14 cellular contexts compared by ENCODE assay signal in the genomic region with DNA sequence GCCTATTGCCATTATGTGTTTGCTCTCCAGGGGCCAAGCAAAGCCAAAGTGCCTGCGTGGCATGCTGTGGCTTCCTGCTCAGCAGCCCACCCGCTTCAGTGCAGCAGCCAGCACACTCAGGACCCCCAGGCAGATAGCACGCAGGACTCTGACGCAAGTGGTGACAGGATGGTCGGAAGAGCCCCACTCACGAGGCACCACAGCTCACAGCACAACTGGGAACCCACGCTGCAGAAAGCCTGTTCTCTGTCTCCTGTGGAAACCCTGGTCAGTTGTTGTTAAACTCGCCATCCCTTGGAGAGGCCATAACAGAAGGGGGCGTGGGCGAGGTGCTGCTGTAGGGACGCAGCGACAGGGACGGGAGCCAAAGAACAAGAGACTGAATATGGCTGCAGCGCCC.
DNase-seq lines count a peak whose midpoint lies in the region; ATAC-seq and TF ChIP-seq lines count a peak whose summit lies in the region.
"Had no signal": no experiment of that assay in that cellular context is flagged by ENCODE, and none has a peak within 500 bp of the region (broad histone marks: within the 10 kb centered on the region; RNA-seq: fewer than 3 reads in every experiment).

No MANE protein-coding gene starts in this region.

- H3K27me3 ChIP-seq in CD4-positive, CD25-positive, alpha-beta regulatory T cell (ENCODE audit: control insufficient read depth, insufficient read depth, low read length), result no peaks in the 10 kb centered on the region
- no peaks in the 10 kb centered on the region for H3K27me3 ChIP-seq in naive thymus-derived CD4-positive, alpha-beta T cell (ENCODE audit: control insufficient read depth in 2 of 2, insufficient read depth in 2 of 2, low read length in 2 of 2)
- H3K27me3 ChIP-seq: spleen had no signal

- no peaks in the 10 kb centered on the region for H3K9me3 ChIP-seq in CD4-positive, CD25-positive, alpha-beta regulatory T cell (ENCODE audit: control insufficient read depth in 2 of 2, low read length in 2 of 2)
- no peaks in the 10 kb centered on the region for H3K9me3 ChIP-seq in naive thymus-derived CD4-positive, alpha-beta T cell (ENCODE audit: control insufficient read depth in 2 of 3, low read length in 3 of 3)
- H3K9me3 ChIP-seq: spleen had no signal

- TF ChIP-seq CTCF in GM13976 (IDR thresholded peaks at IDR 0.05; ENCODE audit: borderline replicate concordance, control extremely low read depth, extremely low read depth, insufficient read depth, missing control alignments), result no peak

- H3K36me3 ChIP-seq in CD4-positive, CD25-positive, alpha-beta regulatory T cell (ENCODE audit: control insufficient read depth, insufficient read depth, low read length), result no peaks in the 10 kb centered on the region
- no peaks in the 10 kb centered on the region for H3K36me3 ChIP-seq in naive thymus-derived CD4-positive, alpha-beta T cell (ENCODE audit: control insufficient read depth in 2 of 3, insufficient read depth in 3 of 3, low read length in 3 of 3)
- H3K36me3 ChIP-seq: spleen had no signal

- in situ Hi-C loops in GM13976 (cut with MboI; ENCODE audit: low sequenced_read_pairs, unreplicated experiment), result no loop called here

- H3K4me3 Mint-ChIP-seq in CD4-positive, CD25-positive, alpha-beta regulatory T cell, result peak overlapping the region in 2 of 4 donors; percentile 21 to 33
- H3K4me3 Mint-ChIP-seq in activated CD8-positive, alpha-beta memory T cell treated with anti-CD3 and anti-CD28 coated beads, Interleukin-2, amount 10 ng/mL, durations not matched to agents 7 days and 5 days, result no peak overlapping the region
- H3K4me3 Mint-ChIP-seq in naive thymus-derived CD4-positive, alpha-beta T cell, result peak overlapping the region in 5 of 10 donors; percentile 20 to 42 (median 36)
- H3K4me3 Mint-ChIP-seq: nephron had no signal

- H3K4me1 ChIP-seq in CD4-positive, CD25-positive, alpha-beta regulatory T cell (ENCODE audit: control insufficient read depth, insufficient read depth, low read length, poor library complexity, severe bottlenecking), result peaks cover 54% of the 10 kb centered on the region
- peaks cover 29 to 66% of the 10 kb centered on the region in 2 donors for H3K4me1 ChIP-seq in naive thymus-derived CD4-positive, alpha-beta T cell (ENCODE audit: control insufficient read depth in 2 of 2, insufficient read depth in 2 of 2, low read length in 2 of 2)

- H3K27me3 Mint-ChIP-seq in CD4-positive, CD25-positive, alpha-beta regulatory T cell, result no peaks in the 10 kb centered on the region
- no peaks in the 10 kb centered on the region for H3K27me3 Mint-ChIP-seq in activated CD8-positive, alpha-beta memory T cell treated with anti-CD3 and anti-CD28 coated beads, Interleukin-2, amount 10 ng/mL, durations not matched to agents 7 days and 5 days
- H3K27me3 Mint-ChIP-seq in naive thymus-derived CD4-positive, alpha-beta T cell, result no peaks in the 10 kb centered on the region

- DNase-seq in NCI-H748 (lab: John Stamatoyannopoulos, UW; ENCODE audit: unreplicated experiment) (peak; percentile 49), NCI-H748 treated with DMSO at 0.1 percent for 48 hours (lab: John Stamatoyannopoulos, UW) (no peak), NCI-H526 (lab: John Stamatoyannopoulos, UW) (no peak), GM13976 (ENCODE audit: low spot score) (no peak)
- DNase-seq in CD4-positive, CD25-positive, alpha-beta regulatory T cell, result no peak
- DNase-seq in activated CD8-positive, alpha-beta memory T cell treated with anti-CD3 and anti-CD28 coated beads, Interleukin-2, amount 10 ng/mL, durations not matched to agents 7 days and 5 days, result peak; percentile 39
- no peak for DNase-seq in naive thymus-derived CD4-positive, alpha-beta T cell
- DNase-seq: effector CD8-positive, alpha-beta T cell; KBM-7; kidney glomerular epithelial cell; spleen; trophoblast cell had no signal

- intact Hi-C loops in naive thymus-derived CD4-positive, alpha-beta T cell (cut with micrococcal nuclease), result loop anchor here in 1 of 2 donors (5.0 kb wide), 1 partner anchor 37 kb away; no protein-coding TSS in a partner anchor

- no peak overlapping the region for H3K27ac ChIP-seq in CD4-positive, CD25-positive, alpha-beta regulatory T cell (ENCODE audit: insufficient read depth, low read length, poor library complexity, severe bottlenecking)
- no peak overlapping the region for H3K27ac ChIP-seq in naive thymus-derived CD4-positive, alpha-beta T cell (ENCODE audit: low read depth, low read length)
- H3K27ac ChIP-seq: spleen had no signal

- H3K27ac Mint-ChIP-seq in CD4-positive, CD25-positive, alpha-beta regulatory T cell, result peak overlapping the region; percentile 62 to 99 (median 85)
- H3K27ac Mint-ChIP-seq in activated CD8-positive, alpha-beta memory T cell treated with anti-CD3 and anti-CD28 coated beads, Interleukin-2, amount 10 ng/mL, durations not matched to agents 7 days and 5 days, result peak overlapping the region; percentile 58
- H3K27ac Mint-ChIP-seq in naive thymus-derived CD4-positive, alpha-beta T cell, result peak overlapping the region; percentile 21 to 100 (median 96)

- POLR2A ChIA-PET in naive thymus-derived CD4-positive, alpha-beta T cell (lab: Charles Lee), result interaction anchor here (2.1 to 6.6 kb wide), 3 partner anchors 27 to 77 kb away, joined by 6 to 80 read pairs (median 9); partner anchors contain the start of gene HDAC4

- no peak overlapping the region for H3K4me3 ChIP-seq in CD4-positive, CD25-positive, alpha-beta regulatory T cell (ENCODE audit: low read depth, low read length)
- H3K4me3 ChIP-seq in naive thymus-derived CD4-positive, alpha-beta T cell (ENCODE audit: low read length), result no peak overlapping the region
- H3K4me3 ChIP-seq: spleen had no signal

- peaks cover 0 to 10% (median 0%) of the 10 kb centered on the region in 7 donors for H3K9me3 Mint-ChIP-seq in CD4-positive, CD25-positive, alpha-beta regulatory T cell
- no peaks in the 10 kb centered on the region for H3K9me3 Mint-ChIP-seq in activated CD8-positive, alpha-beta memory T cell treated with anti-CD3 and anti-CD28 coated beads, Interleukin-2, amount 10 ng/mL, durations not matched to agents 7 days and 5 days (ENCODE audit: low read depth)
- H3K9me3 Mint-ChIP-seq in naive thymus-derived CD4-positive, alpha-beta T cell, result peaks cover 0 to 5% (median 0%) of the 10 kb centered on the region in 11 donors
- H3K9me3 Mint-ChIP-seq: nephron had no signal

- H3K36me3 Mint-ChIP-seq in CD4-positive, CD25-positive, alpha-beta regulatory T cell, result peaks cover 10% of the 10 kb centered on the region
- H3K36me3 Mint-ChIP-seq in activated CD8-positive, alpha-beta memory T cell treated with anti-CD3 and anti-CD28 coated beads, Interleukin-2, amount 10 ng/mL, durations not matched to agents 7 days and 5 days, result peaks cover 23% of the 10 kb centered on the region
- H3K36me3 Mint-ChIP-seq in naive thymus-derived CD4-positive, alpha-beta T cell, result peaks cover 4 to 27% (median 12%) of the 10 kb centered on the region in 5 donors

- peaks cover 21 to 84% (median 59%) of the 10 kb centered on the region in 4 donors for H3K4me1 Mint-ChIP-seq in CD4-positive, CD25-positive, alpha-beta regulatory T cell
- peaks cover 77% of the 10 kb centered on the region for H3K4me1 Mint-ChIP-seq in activated CD8-positive, alpha-beta memory T cell treated with anti-CD3 and anti-CD28 coated beads, Interleukin-2, amount 10 ng/mL, durations not matched to agents 7 days and 5 days
- H3K4me1 Mint-ChIP-seq in naive thymus-derived CD4-positive, alpha-beta T cell, result peaks cover 48 to 97% (median 84%) of the 10 kb centered on the region in 7 donors

- CTCF ChIA-PET in activated CD8-positive, alpha-beta memory T cell treated with anti-CD3 and anti-CD28 coated beads, Interleukin-2, amount 10 ng/mL, durations not matched to agents 7 days and 5 days (lab: Charles Lee), result interaction anchor here (1.3 kb wide), 1 partner anchor 20 kb away, joined by 3 read pairs; no protein-coding TSS in a partner anchor
- CTCF ChIA-PET in naive thymus-derived CD4-positive, alpha-beta T cell (lab: Charles Lee), result no interaction called here

- ATAC-seq in CD4-positive, CD25-positive, alpha-beta regulatory T cell (ENCODE audit: low read depth in 2 of 2), result no peak
- no peak for ATAC-seq in activated CD8-positive, alpha-beta memory T cell treated with anti-CD3 and anti-CD28 coated beads, Interleukin-2, amount 10 ng/mL, durations not matched to agents 7 days and 5 days
- no peak for ATAC-seq in naive thymus-derived CD4-positive, alpha-beta T cell
- no peak for ATAC-seq in GM21717 (IDR thresholded peaks at IDR 0.05; ENCODE audit: unreplicated experiment)

Comparison
In these comparisons a context has a peak if more than half of its experiments do, and no peak if none do; other contexts are left out.
1. DNase-seq: peak in NCI-H748 (single experiment) and activated CD8-positive, alpha-beta memory T cell treated with anti-CD3 and anti-CD28 coated beads, Interleukin-2, amount 10 ng/mL, durations not matched to agents 7 days and 5 days (single experiment); none in NCI-H748 treated with DMSO at 0.1 percent for 48 hours (single experiment), CD4-positive, CD25-positive, alpha-beta regulatory T cell (0 of 3), naive thymus-derived CD4-positive, alpha-beta T cell (0 of 9), NCI-H526 (0 of 2) and GM13976 (single experiment).
2. Peak in every context shown above with its lines, with median percentiles within 50 percentile points of each other: H3K27ac Mint-ChIP-seq.